ENCODE assay signal across 1 cellular context in genomic region chr1:11650331-11650991, GRCh38.
TF ChIP-seq lines count a peak whose summit lies in the region.

No MANE protein-coding gene starts in this region.

TF ChIP-seq in K562, 482 proteins besides CTCF, POLR2A, EP300 and RAD21 (continued from another document and continues in another):
- TF ChIP-seq ZBTB40 (IDR thresholded peaks at IDR 0.05) (no peak), ZBTB40 (CRISPR knock-in tag; IDR thresholded peaks at IDR 0.05) (no peak), ZNF24 (IDR thresholded peaks at IDR 0.05) (peak; percentile 86), ETS1 (conservative IDR thresholded peaks at IDR 0.05; ENCODE audit: control insufficient read depth, low read depth, low read length) (peak; percentile 46; the same call in 1 of the 2 replicates), THRA (IDR thresholded peaks at IDR 0.05) (no peak), HOMEZ (CRISPR knock-in tag; IDR thresholded peaks at IDR 0.05) (no peak), NR1H2 (CRISPR knock-in tag; IDR thresholded peaks at IDR 0.05) (peak; percentile 81; the same call in 1 of the 2 replicates), ZNF76 (CRISPR knock-in tag; IDR thresholded peaks at IDR 0.05; ENCODE audit: borderline replicate concordance) (no peak), ZNF263 (CRISPR knock-in tag; IDR thresholded peaks at IDR 0.05; ENCODE audit: borderline replicate concordance) (peak; percentile 88; the same call in 1 of the 2 replicates), TOE1 (IDR thresholded peaks at IDR 0.05; ENCODE audit: borderline replicate concordance) (0 out of 2 replicates have a peak, but pooled peaks have one; percentile 24), TOE1 (CRISPR knock-in tag; IDR thresholded peaks at IDR 0.05; ENCODE audit: borderline replicate concordance, low read depth) (no peak), PRDM10 (IDR thresholded peaks at IDR 0.05; ENCODE audit: partially characterized antibody) (peak; percentile 76), HNRNPLL (IDR thresholded peaks at IDR 0.05; ENCODE audit: low read depth, low read length, poor library complexity, severe bottlenecking) (peak; percentile 55), TEAD4 (IDR thresholded peaks at IDR 0.05; ENCODE audit: low read length) (peak; percentile 24; the same call in 1 of the 2 replicates), TEAD4 (CRISPR knock-in tag; IDR thresholded peaks at IDR 0.05; ENCODE audit: borderline replicate concordance) (no peak), SUPT5H (IDR thresholded peaks at IDR 0.05) (no peak), TRIM24 (IDR thresholded peaks at IDR 0.05) (peak in 1 of 2 experiments; percentile 13; a peak in 1 of 4 replicates), RBM25 (IDR thresholded peaks at IDR 0.05; ENCODE audit: low read depth, low read length, severe bottlenecking) (peak; percentile 94), ZBTB2 (IDR thresholded peaks at IDR 0.05) (no peak), RNF2 (IDR thresholded peaks at IDR 0.05) (0 out of 2 replicates have a peak, but pooled peaks have one; percentile 26), NKRF (IDR thresholded peaks at IDR 0.05; ENCODE audit: borderline replicate concordance) (no peak), KLF10 (CRISPR knock-in tag; IDR thresholded peaks at IDR 0.05) (no peak), TEAD1 (CRISPR knock-in tag; IDR thresholded peaks at IDR 0.05) (peak in 1 of 2 experiments; percentile 45; a peak in 1 of 4 replicates), BRCA1 (IDR thresholded peaks at IDR 0.05) (no peak), BRCA1 (CRISPR knock-in tag; IDR thresholded peaks at IDR 0.05) (no peak), ARID1B (IDR thresholded peaks at IDR 0.05) (peak; percentile 55), DPF2 (IDR thresholded peaks at IDR 0.05) (0 out of 2 replicates have a peak, but pooled peaks have one; percentile 19), CBX1 (IDR thresholded peaks at IDR 0.05; ENCODE audit: low read depth) (peak; percentile 94), ZNF766 (CRISPR knock-in tag; conservative IDR thresholded peaks at IDR 0.05) (no peak), TARDBP (IDR thresholded peaks at IDR 0.05) (0 out of 2 replicates have a peak, but pooled peaks have one; percentile 61), ZBED1 (IDR thresholded peaks at IDR 0.05) (peak; percentile 44; the same call in 1 of the 2 replicates), RB1 (IDR thresholded peaks at IDR 0.05; ENCODE audit: low read depth) (peak; percentile 94), E2F6 (IDR thresholded peaks at IDR 0.05; ENCODE audit: borderline replicate concordance in 1 of 2, extremely low read depth in 1 of 2, insufficient read depth in 1 of 2, insufficient read length in 1 of 2, low read depth in 1 of 2, low read length in 1 of 2, poor library complexity in 1 of 2, severe bottlenecking in 1 of 2) (peak; percentile 54 to 76), PHF21A (IDR thresholded peaks at IDR 0.05; ENCODE audit: borderline replicate concordance, low read depth) (no peak), RBM22 (IDR thresholded peaks at IDR 0.05; ENCODE audit: low read depth, low read length, poor library complexity, severe bottlenecking) (peak; percentile 48)
